ENCODE assay signal across 8 cellular contexts in genomic region chr11:94973099-94973968, GRCh38. TPM values are rescaled to one million over a fixed set of nuclear protein-coding genes. Genes with fewer than 3 reads are reported as not detected.
DNase-seq lines count a peak whose midpoint lies in the region; ATAC-seq and TF ChIP-seq lines count a peak whose summit lies in the region.

Gene CWC15 (minus strand): TSS chr11:94973556. CDS start chr11:94972185, 1,371 bp downstream.
Gene KDM4D (plus strand): TSS chr11:94973709. CDS start chr11:94997373, 23,664 bp downstream.

- peak; percentile 91 to 96 (median 93) for DNase-seq in CD4-positive, alpha-beta memory T cell
- DNase-seq in HK-2 (ENCODE audit: unreplicated experiment) (peak; percentile 83), NCI-H82 treated with DMSO at 0.1 percent for 48 hours (lab: John Stamatoyannopoulos, UW; ENCODE audit: unreplicated experiment) (peak; percentile 70), ecto neural progenitor cell (ENCODE audit: low spot score) (peak; percentile 94), lower leg skin (ENCODE audit: low spot score in 2 of 2) (peak; percentile 95 to 99)
- DNase-seq in activated CD4-positive, alpha-beta memory T cell treated with anti-CD3 and anti-CD28 coated beads, Interleukin-2, amount 10 ng/mL, durations not matched to agents 7 days and 5 days, result peak; percentile 95
- DNase-seq in stimulated activated CD4-positive, alpha-beta T cell treated with anti-CD3 and anti-CD28 coated beads, Interleukin-4, amount 100 ng/mL, for 4 hours, result peak; percentile 90 to 94

- CTCF ChIA-PET in CD4-positive, alpha-beta memory T cell (lab: Charles Lee; ENCODE audit: partially characterized antibody), result interaction anchor here (0.9 to 1.8 kb wide), 3 partner anchors 94 to 179 kb away, joined by 3 to 8 read pairs (median 3); partner anchors contain the start of gene SRSF8
- CTCF ChIA-PET in activated CD4-positive, alpha-beta memory T cell treated with anti-CD3 and anti-CD28 coated beads, Interleukin-2, amount 10 ng/mL, durations not matched to agents 7 days and 5 days (lab: Charles Lee), result interaction anchor here (0.8 to 2.4 kb wide), 7 partner anchors 94 to 258 kb away, joined by 3 to 21 read pairs (median 4); partner anchors contain the start of genes SESN3 and SRSF8

- H3K27me3 Mint-ChIP-seq in CD4-positive, alpha-beta memory T cell, result no peaks in the 10 kb centered on the region
- H3K27me3 Mint-ChIP-seq in activated CD4-positive, alpha-beta memory T cell treated with anti-CD3 and anti-CD28 coated beads, Interleukin-2, amount 10 ng/mL, durations not matched to agents 7 days and 5 days, result no peaks in the 10 kb centered on the region

- no peak for TF ChIP-seq CTCF in lower leg skin (IDR thresholded peaks at IDR 0.05)

- no peaks in the 10 kb centered on the region for H3K9me3 ChIP-seq in CD4-positive, alpha-beta memory T cell (ENCODE audit: control insufficient read depth in 1 of 2, low read length in 2 of 2)

- no peak for TF ChIP-seq POLR2A in lower leg skin (IDR thresholded peaks at IDR 0.05)

- no peaks in the 10 kb centered on the region for H3K9me3 Mint-ChIP-seq in CD4-positive, alpha-beta memory T cell
- peaks cover 4% of the 10 kb centered on the region for H3K9me3 Mint-ChIP-seq in activated CD4-positive, alpha-beta memory T cell treated with anti-CD3 and anti-CD28 coated beads, Interleukin-2, amount 10 ng/mL, durations not matched to agents 7 days and 5 days

- 0 to 1% methylated on average over 51 to 55 of the region's 66 CpGs for WGBS in lower leg skin, 2 donors

- peak; percentile 100 for ATAC-seq in GM19455 (IDR thresholded peaks at IDR 0.05; ENCODE audit: unreplicated experiment)

- peak within 1 kb of the TSS; percentile 94 to 100 (median 98) for H3K4me3 Mint-ChIP-seq in CD4-positive, alpha-beta memory T cell
- H3K4me3 Mint-ChIP-seq in activated CD4-positive, alpha-beta memory T cell treated with anti-CD3 and anti-CD28 coated beads, Interleukin-2, amount 10 ng/mL, durations not matched to agents 7 days and 5 days, result peak within 1 kb of the TSS; percentile 99

- H3K36me3 ChIP-seq in CD4-positive, alpha-beta memory T cell (ENCODE audit: insufficient read depth, low read length), result peaks cover 31% of the 10 kb centered on the region

- POLR2A ChIA-PET in CD4-positive, alpha-beta memory T cell (lab: Charles Lee; ENCODE audit: partially characterized antibody), result interaction anchor here (0.6 to 3.2 kb wide), 16 partner anchors 12 to 1415 kb away, joined by 3 to 57 read pairs (median 6); partner anchors contain the start of genes C11orf54, CEP57, ENDOD1 and FAM76B
- POLR2A ChIA-PET in activated CD4-positive, alpha-beta memory T cell treated with anti-CD3 and anti-CD28 coated beads, Interleukin-2, amount 10 ng/mL, durations not matched to agents 7 days and 5 days (lab: Charles Lee), result interaction anchor here (0.6 to 4.7 kb wide), 19 partner anchors 9 to 1417 kb away, joined by 3 to 51 read pairs (median 4); partner anchors contain the start of genes CCDC82, CEP57, ENDOD1 and FAM76B

- H3K27ac ChIP-seq in CD4-positive, alpha-beta memory T cell (ENCODE audit: low read depth, low read length), result peak within 1 kb of the TSS; percentile 92

- H3K4me1 Mint-ChIP-seq in CD4-positive, alpha-beta memory T cell, result peaks cover 14 to 35% (median 25%) of the 10 kb centered on the region in 4 donors
- H3K4me1 Mint-ChIP-seq in activated CD4-positive, alpha-beta memory T cell treated with anti-CD3 and anti-CD28 coated beads, Interleukin-2, amount 10 ng/mL, durations not matched to agents 7 days and 5 days, result peaks cover 53% of the 10 kb centered on the region

- peak within 1 kb of the TSS; percentile 61 to 95 for H3K4me3 ChIP-seq in CD4-positive, alpha-beta memory T cell (ENCODE audit: low read length in 2 of 2)
- H3K4me3 ChIP-seq in lower leg skin (ENCODE audit: low read depth, poor library complexity, severe bottlenecking), result peak within 1 kb of the TSS; percentile 86

- H3K4me1 ChIP-seq in CD4-positive, alpha-beta memory T cell (ENCODE audit: insufficient read depth, low read length), result peaks cover 16% of the 10 kb centered on the region

- peaks cover 34 to 41% of the 10 kb centered on the region in 2 donors for H3K36me3 Mint-ChIP-seq in CD4-positive, alpha-beta memory T cell
- H3K36me3 Mint-ChIP-seq in activated CD4-positive, alpha-beta memory T cell treated with anti-CD3 and anti-CD28 coated beads, Interleukin-2, amount 10 ng/mL, durations not matched to agents 7 days and 5 days (ENCODE audit: low read depth), result peaks cover 43% of the 10 kb centered on the region

- peak within 1 kb of the TSS; percentile 84 to 100 (median 98) for H3K27ac Mint-ChIP-seq in CD4-positive, alpha-beta memory T cell
- peak within 1 kb of the TSS; percentile 88 for H3K27ac Mint-ChIP-seq in activated CD4-positive, alpha-beta memory T cell treated with anti-CD3 and anti-CD28 coated beads, Interleukin-2, amount 10 ng/mL, durations not matched to agents 7 days and 5 days

- intact Hi-C loops in CD4-positive, alpha-beta memory T cell (cut with micrococcal nuclease), result loop anchor here (1.0 to 5.0 kb wide), 8 partner anchors 48 to 1416 kb away; partner anchors contain the start of genes CCDC82, ENDOD1, FAM76B and FUT4
- intact Hi-C loops in lower leg skin (cut with DNase I; ENCODE audit: low total_unique reads), result no loop called here

- H3K27me3 ChIP-seq in CD4-positive, alpha-beta memory T cell (ENCODE audit: insufficient read depth, low read length), result no peaks in the 10 kb centered on the region

RNA-seq across cellular contexts. Expression of gene CWC15, which starts in this region (rescaled TPM):
- total RNA-seq in CD4-positive, alpha-beta memory T cell, result 10 to 100 TPM; 62.7 to 69.4 TPM
- polyA plus RNA-seq in CD4-positive, alpha-beta memory T cell, result 10 to 100 TPM; 64.6 to 67.8 TPM
- 10 to 100 TPM; 56.5 to 59.1 TPM for total RNA-seq in activated CD4-positive, alpha-beta memory T cell treated with anti-CD3 and anti-CD28 coated beads, Interleukin-2, amount 10 ng/mL, durations not matched to agents 7 days and 5 days
- 10 to 100 TPM; 30.5 to 52.3 (median 34.9) TPM for total RNA-seq in lower leg skin

RNA-seq across cellular contexts. Expression of gene KDM4D, which starts in this region (rescaled TPM):
- total RNA-seq in CD4-positive, alpha-beta memory T cell, result under 1 TPM; 0.32 to 0.39 TPM
- polyA plus RNA-seq in CD4-positive, alpha-beta memory T cell, result under 1 TPM; 0.21 to 0.37 TPM
- 1 to 10 TPM in 1 of 2 experiments, under 1 TPM in 1; 0.83 to 1.1 TPM for total RNA-seq in activated CD4-positive, alpha-beta memory T cell treated with anti-CD3 and anti-CD28 coated beads, Interleukin-2, amount 10 ng/mL, durations not matched to agents 7 days and 5 days
- 1 to 10 TPM in 2 of 4 donors, under 1 TPM in 2; 0.94 to 1.1 (median 1.0) TPM for total RNA-seq in lower leg skin

Comparison
In these comparisons a context has a peak if more than half of its experiments do, and no peak if none do; other contexts are left out.
1. Peak in every context shown above with its lines: DNase-seq, ATAC-seq, H3K4me3 ChIP-seq and H3K27ac ChIP-seq.